Comparison of ENCODE assay signal across 8 cellular contexts in genomic region chr4:140149851-140150635, GRCh38. TPM values are rescaled to one million over a fixed set of nuclear protein-coding genes. Genes with fewer than 3 reads are reported as not detected.
DNase-seq lines count a peak whose midpoint lies in the region; ATAC-seq, FAIRE-seq and TF ChIP-seq lines count a peak whose summit lies in the region.

No MANE protein-coding gene starts in this region.

- H3K27ac ChIP-seq in K562 (ENCODE audit: extremely low read depth, low read depth, low read length): peak overlapping the region; percentile 69; the same call in 1 of the 3 replicates

- peak; percentile 25 for ATAC-seq in K562
- no peak for ATAC-seq in HG03097 (IDR thresholded peaks at IDR 0.05; ENCODE audit: low FRiP score, unreplicated experiment)
- no peak for ATAC-seq in HG02763 (IDR thresholded peaks at IDR 0.05; ENCODE audit: unreplicated experiment)

- in situ Hi-C loops in K562 (cut with MboI): no loop called here

- TF ChIP-seq POLR2A in K562 (conservative IDR thresholded peaks at IDR 0.05): no peak

- H3K36me3 ChIP-seq in K562 (ENCODE audit: control insufficient read depth, insufficient read depth, low read length): no peaks in the 10 kb centered on the region

- no peak for FAIRE-seq in K562 (lab: Jason Lieb, UNC)

- H2AFZ ChIP-seq in K562 (ENCODE audit: low read depth, low read length): peak overlapping the region; percentile 66

- H3K4me1 ChIP-seq in K562 (replicated peaks in 1 of 2; ENCODE audit: control insufficient read depth in 2 of 2, insufficient read depth in 2 of 2, low read length in 2 of 2): peaks cover 0 to 33% of the 10 kb centered on the region in 2 experiments; a peak in 3 of 5 replicates

- TF ChIP-seq CTCF in GM12864 (IDR thresholded peaks at IDR 0.05; ENCODE audit: low read depth, low read length, missing control alignments) (no peak), K562 (IDR thresholded peaks at IDR 0.05 in 2 of 3, conservative IDR thresholded peaks at IDR 0.05 in 1 of 3; ENCODE audit: insufficient read depth in 2 of 3, low read depth in 1 of 3, low read length in 3 of 3) (no peak), retinal pigment epithelial cell (conservative IDR thresholded peaks at IDR 0.05; ENCODE audit: low read depth, low read length) (no peak)

- intact Hi-C loops in K562 (cut with micrococcal nuclease): loop anchor here (5.0 kb wide), 2 partner anchors 98 to 483 kb away; partner anchors contain the start of gene MGST2

- CTCF ChIA-PET in K562 (lab: Yijun Ruan, JAX; ENCODE audit: low intra/inter-chr PET ratio): no interaction called here

- 4% methylated on average over 20 of the region's 20 CpGs for WGBS in K562 (ENCODE audit: insufficient coverage, low coverage, missing lambda C conversion rate)

- H3K9me3 ChIP-seq in K562 (replicated peaks; ENCODE audit: control insufficient read depth, insufficient read depth, low read depth, low read length): no peaks in the 10 kb centered on the region

- H3K79me2 ChIP-seq in K562 (ENCODE audit: control insufficient read depth, insufficient read depth, low read length): no peaks in the 10 kb centered on the region

- H3K9me1 ChIP-seq in K562 (ENCODE audit: control insufficient read depth, insufficient read depth, low read length): no peaks in the 10 kb centered on the region

- peak overlapping the region; percentile 13 to 74; a peak in 3 of 4 replicates for H3K9ac ChIP-seq in K562 (ENCODE audit: insufficient read depth in 1 of 2, low read depth in 2 of 2, low read length in 2 of 2)

- peak overlapping the region; percentile 74 for H3K4me2 ChIP-seq in K562 (ENCODE audit: insufficient read depth, low read length)

- no peak for TF ChIP-seq RAD21 in K562 (CRISPR knock-in tag; conservative IDR thresholded peaks at IDR 0.05 in 1 of 2, IDR thresholded peaks at IDR 0.05 in 1 of 2)

- H3K4me3 ChIP-seq in GM12864 (ENCODE audit: low read depth, low read length): peak overlapping the region; percentile 6; the same call in 1 of the 2 replicates
- peak overlapping the region; percentile 61 for H3K4me3 ChIP-seq in K562
- peak overlapping the region; percentile 77 for H3K4me3 ChIP-seq in iPS-11a (ENCODE audit: low read depth, low read length)
- peak overlapping the region; percentile 88 for H3K4me3 ChIP-seq in retinal pigment epithelial cell (ENCODE audit: low read length)

- peaks cover 11 to 22% of the 10 kb centered on the region in 2 experiments; a peak in 4 of 5 replicates for H3K27me3 ChIP-seq in K562 (ENCODE audit: control insufficient read depth in 2 of 2, insufficient read depth in 2 of 2, low read length in 2 of 2)

- no peak for TF ChIP-seq EP300 in K562 (IDR thresholded peaks at IDR 0.05; ENCODE audit: low read length)

- no peak for DNase-seq in GM12864 (ENCODE audit: low read depth)
- peak; percentile 6 for DNase-seq in NCI-H1048 (lab: John Stamatoyannopoulos, UW)
- peak; percentile 53 for DNase-seq in T-helper 9 cell
- DNase-seq in K562 (ENCODE audit: extremely low read depth in 1 of 4, low spot score in 3 of 4): peak; percentile 21 to 58 (median 32)
- no peak for DNase-seq in retinal pigment epithelial cell (ENCODE audit: low read depth)

- no TSS peak for BruUV-seq in K562 (replicated peaks; lab: Mats Ljungman, UMichigan)

- no peaks in the 10 kb centered on the region for H4K20me1 ChIP-seq in K562 (replicated peaks; ENCODE audit: control insufficient read depth, insufficient read depth, low read length)

- POLR2A ChIA-PET in K562 (lab: Yijun Ruan, JAX): no interaction called here

TF ChIP-seq in K562, 482 proteins besides CTCF, POLR2A, EP300 and RAD21:
- TF ChIP-seq ETV1 (tag; conservative IDR thresholded peaks at IDR 0.05; ENCODE audit: low read depth) (peak; percentile 13; the same call in 1 of the 2 replicates), ZNF24 (IDR thresholded peaks at IDR 0.05) (no peak), CBFB (CRISPR knock-in tag; IDR thresholded peaks at IDR 0.05) (no peak), ETV5 (CRISPR knock-in tag; IDR thresholded peaks at IDR 0.05; ENCODE audit: low read depth) (0 out of 2 replicates have a peak, but pooled peaks have one; percentile 32), EWSR1 (IDR thresholded peaks at IDR 0.05; ENCODE audit: borderline replicate concordance, low read depth, partially characterized antibody) (no peak), NRF1 (conservative IDR thresholded peaks at IDR 0.05 in 1 of 2, IDR thresholded peaks at IDR 0.05 in 1 of 2) (peak; percentile 49 to 56), BMI1 (IDR thresholded peaks at IDR 0.05; ENCODE audit: low read length) (0 out of 2 replicates have a peak, but pooled peaks have one; percentile 46), TFAP4 (CRISPR knock-in tag; IDR thresholded peaks at IDR 0.05; ENCODE audit: borderline replicate concordance) (peak; percentile 30)

RNA-seq across cellular contexts. Expression of gene MAML3, which starts 3.9 kb away (rescaled TPM):
- 1.0 and 1.6 TPM in 2 replicates for total RNA-seq in K562 (2011; cell fraction: chromatin; rRNA removed; ENCODE audit: low replicate concordance)
- 0.33 and 0.79 TPM in 2 replicates for total RNA-seq in K562 (2011; cell fraction: nucleolus; rRNA removed)
- total RNA-seq in K562 (2011; cell fraction: nucleoplasm; rRNA removed): 0.66 and 1.6 TPM in 2 replicates
- total RNA-seq in K562 (2014; rRNA removed) (0.33 and 0.36 TPM in 2 replicates), K562 (2014; rRNA removed; fragmentation: Illumina TruSeq; extraction: Trizol) (0.22 and 0.25 TPM in 2 replicates), K562 (2015; rRNA removed; fragmentation: Illumina TruSeq; extraction: Trizol) (0.22 and 0.23 TPM in 2 replicates), K562 (2021) (0.55 and 0.58 TPM in 2 replicates)
- polyA plus RNA-seq in K562 (2011; rRNA removed) (0.13 and 0.19 TPM in 2 replicates), K562 (2014; fragmentation: Illumina TruSeq; extraction: Trizol) (0.30 and 0.72 TPM in 2 replicates), K562 (2014; fragmentation: Nextera tagmentation; extraction: Ambion mirVana) (under 1 TPM; 0.01 to 0.06 TPM), K562 (2014; rRNA removed) (0.20 and 0.36 TPM in 2 replicates)
- polyA plus RNA-seq in K562 (2011; cell fraction: cytosol; rRNA removed): 0.15 and 0.55 TPM in 2 replicates
- 0.15 and 0.54 TPM in 2 replicates for polyA plus RNA-seq in K562 (2011; cell fraction: nucleus; rRNA removed)
- 0.33 and 0.83 TPM in 2 replicates for polyA plus RNA-seq in K562 (2012)
- 0.25 and 0.63 TPM in 2 replicates for polyA minus RNA-seq in K562 (2011; rRNA and poly(A)+ RNA removed)
- polyA minus RNA-seq in K562 (2011; cell fraction: cytosol; rRNA and poly(A)+ RNA removed): 0.48 TPM in 1 of 2 replicates, not detected in the other
- polyA minus RNA-seq in K562 (2011; cell fraction: nucleus; rRNA and poly(A)+ RNA removed): 0.44 and 0.94 TPM in 2 replicates

Comparison
In these comparisons a context has a peak if more than half of its experiments do, and no peak if none do; other contexts are left out.
1. DNase-seq: peak in NCI-H1048 (single experiment), T-helper 9 cell (single experiment) and K562 (4 of 4); none in GM12864 (single experiment) and retinal pigment epithelial cell (single experiment).
2. H3K4me3 ChIP-seq: peak in every context shown above with its lines; median percentile 88 in retinal pigment epithelial cell; 77 in iPS-11a; 61 in K562; 6 in GM12864.